11 cellular contexts compared by ENCODE assay signal in genomic region chr3:23829242-23829934, GRCh38. TPM values are rescaled to one million over a fixed set of nuclear protein-coding genes. Genes with fewer than 3 reads are reported as not detected.
DNase-seq lines count a peak whose midpoint lies in the region; ATAC-seq and TF ChIP-seq lines count a peak whose summit lies in the region.
"Had no signal": no experiment of that assay in that cellular context is flagged by ENCODE, and none has a peak within 500 bp of the region (broad histone marks: within the 10 kb centered on the region; RNA-seq: fewer than 3 reads in every experiment).

No MANE protein-coding gene starts in this region.

- H3K4me3 ChIP-seq in GM08714 (ENCODE audit: low read length) (peak overlapping the region; percentile 59; the same call in 1 of the 2 replicates), vagina (no peak overlapping the region)

- H3K4me3 Mint-ChIP-seq in activated T-cell treated with anti-CD3 and anti-CD28 coated beads, Interleukin-2, amount 50 U/mL, for 24 hours: no peak overlapping the region
- peak overlapping the region in 1 of 2 donors; percentile 20 for H3K4me3 Mint-ChIP-seq in stimulated activated naive CD8-positive, alpha-beta T cell treated with anti-CD3 and anti-CD28 coated beads, Interleukin-15, amount 100 ng/mL, for 72 hours

- no peaks in the 10 kb centered on the region for H3K27me3 Mint-ChIP-seq in activated T-cell treated with anti-CD3 and anti-CD28 coated beads, Interleukin-2, amount 50 U/mL, for 24 hours
- no peaks in the 10 kb centered on the region for H3K27me3 Mint-ChIP-seq in stimulated activated naive CD8-positive, alpha-beta T cell treated with anti-CD3 and anti-CD28 coated beads, Interleukin-15, amount 100 ng/mL, for 72 hours

- H3K4me1 ChIP-seq in vagina: peaks cover 41% of the 10 kb centered on the region

- no peak overlapping the region for H3K27ac ChIP-seq in vagina

- H3K27ac Mint-ChIP-seq in activated T-cell treated with anti-CD3 and anti-CD28 coated beads, Interleukin-2, amount 50 U/mL, for 24 hours: no peak overlapping the region
- H3K27ac Mint-ChIP-seq in stimulated activated naive CD8-positive, alpha-beta T cell treated with anti-CD3 and anti-CD28 coated beads, Interleukin-15, amount 100 ng/mL, for 72 hours: no peak overlapping the region

- no peaks in the 10 kb centered on the region for H3K27me3 ChIP-seq in vagina

- TF ChIP-seq POLR2A in vagina (IDR thresholded peaks at IDR 0.05): no peak

- H3K36me3 Mint-ChIP-seq in activated T-cell treated with anti-CD3 and anti-CD28 coated beads, Interleukin-2, amount 50 U/mL, for 24 hours (ENCODE audit: low read depth): peaks cover 8% of the 10 kb centered on the region

- no peaks in the 10 kb centered on the region for H3K36me3 ChIP-seq in vagina

- ATAC-seq in GM19455 (IDR thresholded peaks at IDR 0.05; ENCODE audit: unreplicated experiment) (peak; percentile 56), HG03039 (IDR thresholded peaks at IDR 0.05; ENCODE audit: unreplicated experiment) (peak; percentile 47)
- no peak for ATAC-seq in stimulated activated naive CD8-positive, alpha-beta T cell treated with anti-CD3 and anti-CD28 coated beads, Interleukin-15, amount 100 ng/mL, for 72 hours

- no peaks in the 10 kb centered on the region for H3K9me3 ChIP-seq in vagina

- no peaks in the 10 kb centered on the region for H3K9me3 Mint-ChIP-seq in activated T-cell treated with anti-CD3 and anti-CD28 coated beads, Interleukin-2, amount 50 U/mL, for 24 hours
- no peaks in the 10 kb centered on the region for H3K9me3 Mint-ChIP-seq in stimulated activated naive CD8-positive, alpha-beta T cell treated with anti-CD3 and anti-CD28 coated beads, Interleukin-15, amount 100 ng/mL, for 72 hours

- peaks cover 61% of the 10 kb centered on the region for H3K4me1 Mint-ChIP-seq in activated T-cell treated with anti-CD3 and anti-CD28 coated beads, Interleukin-2, amount 50 U/mL, for 24 hours (ENCODE audit: low read depth)
- peaks cover 68% of the 10 kb centered on the region for H3K4me1 Mint-ChIP-seq in stimulated activated naive CD8-positive, alpha-beta T cell treated with anti-CD3 and anti-CD28 coated beads, Interleukin-15, amount 100 ng/mL, for 72 hours

- intact Hi-C loops in vagina (cut with DNase I): no loop called here

- DNase-seq in NOMO-1 (lab: John Stamatoyannopoulos, UW; ENCODE audit: unreplicated experiment in 2 of 2) (peak; percentile 21 to 74), GM19238 (ENCODE audit: insufficient read length, low spot score) (no peak), vagina (ENCODE audit: extremely low spot score in 2 of 2) (no peak)
- DNase-seq in activated T-cell treated with anti-CD3 and anti-CD28 coated beads, Interleukin-2, amount 50 U/mL, for 24 hours: no peak
- no peak for DNase-seq in stimulated activated naive CD8-positive, alpha-beta T cell treated with anti-CD3 and anti-CD28 coated beads, Interleukin-15, amount 100 ng/mL, for 72 hours
- DNase-seq: activated CD4-positive, alpha-beta T cell treated with anti-CD3 and anti-CD28 coated beads, Interleukin-2, amount 50 U/mL, for 1 hour; glutamatergic neuron; stimulated activated CD4-positive, alpha-beta T cell treated with anti-CD3 and anti-CD28 coated beads, Interleukin-4, amount 100 ng/mL, for 1 hour had no signal

- TF ChIP-seq CTCF in vagina (IDR thresholded peaks at IDR 0.05): no peak

RNA-seq across cellular contexts. Expression of gene UBE2E1, which starts 23.6 kb away (rescaled TPM):
- total RNA-seq in vagina: 124 TPM

Comparison
In these comparisons a context has a peak if more than half of its experiments do, and no peak if none do; other contexts are left out.
1. DNase-seq: peak in NOMO-1 (2 of 2); none in activated T-cell treated with anti-CD3 and anti-CD28 coated beads, Interleukin-2, amount 50 U/mL, for 24 hours (single experiment), GM19238 (single experiment), stimulated activated naive CD8-positive, alpha-beta T cell treated with anti-CD3 and anti-CD28 coated beads, Interleukin-15, amount 100 ng/mL, for 72 hours (0 of 2) and vagina (0 of 2).